Comparison of ENCODE assay signal across 21 cellular contexts in the genomic region with DNA sequence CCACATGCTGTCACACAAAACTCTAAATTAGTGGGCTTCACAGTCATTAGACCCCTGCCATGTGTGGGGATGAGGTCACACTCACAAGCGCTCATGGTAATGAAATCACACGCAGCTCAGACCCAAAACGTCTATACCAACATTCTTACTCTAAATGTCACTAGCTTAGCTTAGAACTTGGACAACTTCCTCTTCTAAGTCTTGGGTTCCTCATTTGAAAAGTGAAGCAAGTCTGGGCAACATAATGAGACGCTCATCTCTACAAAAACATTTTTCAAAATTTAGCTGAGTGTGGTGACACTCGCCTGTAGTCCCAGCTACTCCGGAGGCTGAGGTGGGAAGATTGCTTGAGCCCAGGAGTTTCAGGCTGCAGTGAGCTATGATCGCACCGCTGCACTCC.
DNase-seq lines count a peak whose midpoint lies in the region; ATAC-seq, FAIRE-seq and TF ChIP-seq lines count a peak whose summit lies in the region.
"Had no signal": no experiment of that assay in that cellular context is flagged by ENCODE, and none has a peak within 500 bp of the region (broad histone marks: within the 10 kb centered on the region; RNA-seq: fewer than 3 reads in every experiment).

No MANE protein-coding gene starts in this region.

- ATAC-seq in activated B cell treated with CpG ODN at 0.5 μM for 24 hours (ENCODE audit: low read depth) = peak; percentile 77
- ATAC-seq: activated T-helper 17 cell treated with anti-CD3 and anti-CD28 coated beads, Interleukin-2, amount 50 U/mL, for 72 hours had no signal

- no peaks in the 10 kb centered on the region for H3K36me3 Mint-ChIP-seq in activated B cell treated with CpG ODN at 0.5 μM for 24 hours (ENCODE audit: low read depth)
- H3K36me3 Mint-ChIP-seq: activated CD4-positive, alpha-beta memory T cell treated with anti-CD3 and anti-CD28 coated beads for 36 hours had no signal

- no peaks in the 10 kb centered on the region for H3K36me3 ChIP-seq in neutrophil
- no peaks in the 10 kb centered on the region for H3K36me3 ChIP-seq in GM23248 (ENCODE audit: low read depth)
- H3K36me3 ChIP-seq: MG63, uterus had no signal

- TF ChIP-seq POLR2A in H54 (IDR thresholded peaks at IDR 0.05; ENCODE audit: low read depth, low read length) = no peak

- H3K79me2 ChIP-seq in GM23248 (ENCODE audit: insufficient read depth) = no peaks in the 10 kb centered on the region

- no peaks in the 10 kb centered on the region for H3K9me3 ChIP-seq in neutrophil
- no peaks in the 10 kb centered on the region for H3K9me3 ChIP-seq in GM23248 (ENCODE audit: low read depth)
- H3K9me3 ChIP-seq: MG63, uterus had no signal

- TF ChIP-seq CTCF in activated B cell treated with CpG ODN at 0.5 μM for 24 hours (IDR thresholded peaks at IDR 0.05) = no peak
- TF ChIP-seq CTCF in neutrophil (IDR thresholded peaks at IDR 0.05) = no peak

- intact Hi-C loops in activated B cell treated with CpG ODN at 0.5 μM for 24 hours (cut with micrococcal nuclease) = loop anchor here (5.0 kb wide), 2 partner anchors 58 to 443 kb away; no protein-coding TSS in a partner anchor

- H3K4me1 ChIP-seq in neutrophil (ENCODE audit: control insufficient read depth in 1 of 2, insufficient read depth in 1 of 2, low read depth in 1 of 2, low read length in 1 of 2) = peaks cover 19 to 37% of the 10 kb centered on the region in 2 experiments
- no peaks in the 10 kb centered on the region for H3K4me1 ChIP-seq in GM23248 (ENCODE audit: insufficient read depth)
- H3K4me1 ChIP-seq: uterus had no signal

- CTCF ChIA-PET in activated B cell treated with CpG ODN at 0.5 μM for 24 hours (lab: Charles Lee) = interaction anchor here (0.8 to 2.0 kb wide), 8 partner anchors 11 to 318 kb away, joined by 3 to 9 read pairs (median 4); a partner anchor contains a TSS

- H3K27ac ChIP-seq in neutrophil (peak overlapping the region; percentile 85), GM23248 (no peak overlapping the region)
- H3K27ac ChIP-seq: C4-2B, uterus had no signal

- WGBS in GM23248 (ENCODE audit: low coverage in 1 of 2, low lambda C conversion rate in 2 of 2, missing lambda C conversion rate in 2 of 2), 2 experiments = 87 to 90% methylated on average over 8 of the region's 8 CpGs

- H3K4me2 ChIP-seq in GM23248 (ENCODE audit: unreplicated experiment) = no peak overlapping the region

- H3K9ac ChIP-seq in GM23248 = no peak overlapping the region

- H4K20me1 ChIP-seq in GM23248 (ENCODE audit: insufficient read depth) = no peaks in the 10 kb centered on the region

- DNase-seq in GF-D8 (lab: John Stamatoyannopoulos, UW) = peak; percentile 50
- peak; percentile 81 to 96 for DNase-seq in NOMO-1 (lab: John Stamatoyannopoulos, UW; ENCODE audit: unreplicated experiment in 2 of 2)
- DNase-seq in activated B cell treated with CpG ODN at 0.5 μM for 24 hours = no peak
- no peak for DNase-seq in H54 (ENCODE audit: insufficient read length, low spot score)
- no peak for DNase-seq in NCI-H1105 (lab: John Stamatoyannopoulos, UW)
- DNase-seq in GM23248 = no peak
- no peak for DNase-seq in HT-29 (ENCODE audit: low spot score)
- DNase-seq: activated CD4-positive, alpha-beta memory T cell treated with anti-CD3 and anti-CD28 coated beads for 36 hours; amniotic stem cell; EL; MG63; midbrain; NCI-H526 treated with DMSO at 0.1 percent for 48 hours; stimulated activated naive CD4-positive, alpha-beta T cell; uterus had no signal

- POLR2A ChIA-PET in activated B cell treated with CpG ODN at 0.5 μM for 24 hours (lab: Charles Lee) = no interaction called here

- no peaks in the 10 kb centered on the region for H3K9me2 ChIP-seq in GM23248 (ENCODE audit: insufficient read depth)

- H3K4me1 Mint-ChIP-seq in activated B cell treated with CpG ODN at 0.5 μM for 24 hours = peaks cover 32% of the 10 kb centered on the region
- H3K4me1 Mint-ChIP-seq: activated T-helper 17 cell treated with anti-CD3 and anti-CD28 coated beads, Interleukin-2, amount 50 U/mL, for 72 hours had no signal

- H3K27ac Mint-ChIP-seq in activated B cell treated with CpG ODN at 0.5 μM for 24 hours = peak overlapping the region; percentile 85
- H3K27ac Mint-ChIP-seq: activated CD4-positive, alpha-beta memory T cell treated with anti-CD3 and anti-CD28 coated beads for 36 hours; activated T-helper 17 cell treated with anti-CD3 and anti-CD28 coated beads, Interleukin-2, amount 50 U/mL, for 72 hours had no signal

- no peaks in the 10 kb centered on the region for H3F3A ChIP-seq in GM23248 (ENCODE audit: insufficient read depth)

- H2AFZ ChIP-seq in GM23248 = no peak overlapping the region

- peak overlapping the region; percentile 45 to 49 for H3K4me3 ChIP-seq in neutrophil (ENCODE audit: low read depth in 1 of 2, low read length in 1 of 2)
- H3K4me3 ChIP-seq in GM23248 = no peak overlapping the region
- H3K4me3 ChIP-seq: MG63, skin epidermis, uterus had no signal

- no peaks in the 10 kb centered on the region for H3K9me3 Mint-ChIP-seq in activated B cell treated with CpG ODN at 0.5 μM for 24 hours
- H3K9me3 Mint-ChIP-seq: activated CD4-positive, alpha-beta memory T cell treated with anti-CD3 and anti-CD28 coated beads for 36 hours; activated T-helper 17 cell treated with anti-CD3 and anti-CD28 coated beads, Interleukin-2, amount 50 U/mL, for 72 hours had no signal

- H3K27me3 ChIP-seq in neutrophil = peaks cover 12% of the 10 kb centered on the region
- H3K27me3 ChIP-seq in GM23248 (replicated peaks; ENCODE audit: insufficient read depth) = no peaks in the 10 kb centered on the region; the same call in 1 of the 2 replicates
- H3K27me3 ChIP-seq: MG63, uterus had no signal

- in situ Hi-C loops in GM23248 (cut with MboI) = no loop called here

- peak overlapping the region; percentile 25 for H3K4me3 Mint-ChIP-seq in activated B cell treated with CpG ODN at 0.5 μM for 24 hours
- H3K4me3 Mint-ChIP-seq: activated CD4-positive, alpha-beta memory T cell treated with anti-CD3 and anti-CD28 coated beads for 36 hours; activated T-helper 17 cell treated with anti-CD3 and anti-CD28 coated beads, Interleukin-2, amount 50 U/mL, for 72 hours had no signal

- FAIRE-seq in H54 (lab: Jason Lieb, UNC) = no peak
- FAIRE-seq: frontal cortex, HTR-8/SVneo had no signal

- no peaks in the 10 kb centered on the region for H3K27me3 Mint-ChIP-seq in activated B cell treated with CpG ODN at 0.5 μM for 24 hours

Comparison
In these comparisons a context has a peak if more than half of its experiments do, and no peak if none do; other contexts are left out.
1. DNase-seq: peak in GF-D8 (single experiment) and NOMO-1 (2 of 2); none in activated B cell treated with CpG ODN at 0.5 μM for 24 hours (single experiment), H54 (single experiment), NCI-H1105 (single experiment), GM23248 (single experiment) and HT-29 (single experiment).